8 cellular contexts compared by ENCODE assay signal in genomic region chr19:11528551-11529341, GRCh38. TPM values are rescaled to one million over a fixed set of nuclear protein-coding genes. Genes with fewer than 3 reads are reported as not detected.
DNase-seq lines count a peak whose midpoint lies in the region; ATAC-seq and TF ChIP-seq lines count a peak whose summit lies in the region.

ECSIT (minus strand) TSS chr19:11529134; CDS start chr19:11519170, 9,964 bp downstream.

- H3K27me3 Mint-ChIP-seq in T-helper 2 cell treated with Interferon-gamma antibody and Interleukin-4, amounts not matched to agents 5 μg/mL and 100 μg/mL, for 36 hours (ENCODE audit: low read depth) = no peaks in the 10 kb centered on the region

- H3K4me1 ChIP-seq in ascending aorta (peaks cover 6 to 12% of the 10 kb centered on the region in 2 donors), right cardiac atrium (ENCODE audit: control insufficient read depth, insufficient read depth, low read length) (peaks cover 3% of the 10 kb centered on the region), uterus (peaks cover 0 to 3% of the 10 kb centered on the region in 2 donors)

- H3K4me3 Mint-ChIP-seq in T-helper 2 cell treated with Interferon-gamma antibody and Interleukin-4, amounts not matched to agents 5 μg/mL and 100 μg/mL, for 36 hours = peak within 1 kb of the TSS; percentile 94

- no peaks in the 10 kb centered on the region for H3K36me3 ChIP-seq in ascending aorta
- no peaks in the 10 kb centered on the region for H3K36me3 ChIP-seq in uterus

- H3K27ac ChIP-seq in ascending aorta (peak within 1 kb of the TSS; percentile 92 to 94), right cardiac atrium (ENCODE audit: low read length) (peak within 1 kb of the TSS; percentile 99), uterus (peak within 1 kb of the TSS; percentile 81 to 91)

- ATAC-seq in GM18502 (IDR thresholded peaks at IDR 0.05; ENCODE audit: poor library complexity, unreplicated experiment) = peak; percentile 92
- ATAC-seq in HG02970 (IDR thresholded peaks at IDR 0.05; ENCODE audit: low FRiP score, unreplicated experiment) = peak; percentile 93
- peak; percentile 99 for ATAC-seq in right cardiac atrium

- intact Hi-C loops in ascending aorta (cut with DNase I) = loop anchor here (1.0 kb wide), 2 partner anchors 23 to 31 kb away; partner anchors contain the start of genes ELOF1 and ZNF653
- intact Hi-C loops in right cardiac atrium (cut with DNase I) = no loop called here
- intact Hi-C loops in uterus (cut with DNase I; ENCODE audit: low total_unique reads) = no loop called here

- WGBS in right cardiac atrium = under 1% methylated on average over 47 of the region's 47 CpGs

- H3K27ac Mint-ChIP-seq in T-helper 2 cell treated with Interferon-gamma antibody and Interleukin-4, amounts not matched to agents 5 μg/mL and 100 μg/mL, for 36 hours = peak within 1 kb of the TSS; percentile 88

- TF ChIP-seq CTCF in ascending aorta (IDR thresholded peaks at IDR 0.05) (peak in 1 of 3 experiments; percentile 16), uterus (IDR thresholded peaks at IDR 0.05) (no peak)

- no peaks in the 10 kb centered on the region for H3K9me3 ChIP-seq in ascending aorta
- H3K9me3 ChIP-seq in right cardiac atrium (ENCODE audit: control insufficient read depth, low read length) = no peaks in the 10 kb centered on the region
- no peaks in the 10 kb centered on the region for H3K9me3 ChIP-seq in uterus

- peak within 1 kb of the TSS; percentile 57 to 73 for H3K4me3 ChIP-seq in ascending aorta
- peak within 1 kb of the TSS; percentile 96 for H3K4me3 ChIP-seq in right cardiac atrium (ENCODE audit: low read length)
- peak within 1 kb of the TSS; percentile 84 to 91 for H3K4me3 ChIP-seq in uterus

- DNase-seq in NCI-H1930 (lab: John Stamatoyannopoulos, UW) = peak; percentile 86 to 87
- DNase-seq in T-helper 2 cell treated with Interferon-gamma antibody and Interleukin-4, amounts not matched to agents 5 μg/mL and 100 μg/mL, for 36 hours (ENCODE audit: low spot score) = peak; percentile 93
- DNase-seq in ascending aorta (ENCODE audit: low spot score in 2 of 2) = peak; percentile 94 to 100
- DNase-seq in right cardiac atrium = peak; percentile 98 to 99 (median 99)
- peak; percentile 95 for DNase-seq in pulmonary artery endothelial cell (ENCODE audit: low read depth, low spot score)
- peak; percentile 99 for DNase-seq in uterus

- no peaks in the 10 kb centered on the region for H3K9me3 Mint-ChIP-seq in T-helper 2 cell treated with Interferon-gamma antibody and Interleukin-4, amounts not matched to agents 5 μg/mL and 100 μg/mL, for 36 hours

- peak; percentile 58 to 74 for TF ChIP-seq POLR2A in uterus (IDR thresholded peaks at IDR 0.05)

- no peaks in the 10 kb centered on the region for H3K36me3 Mint-ChIP-seq in T-helper 2 cell treated with Interferon-gamma antibody and Interleukin-4, amounts not matched to agents 5 μg/mL and 100 μg/mL, for 36 hours (ENCODE audit: low read depth)

- no peaks in the 10 kb centered on the region for H3K27me3 ChIP-seq in ascending aorta
- no peaks in the 10 kb centered on the region for H3K27me3 ChIP-seq in right cardiac atrium (ENCODE audit: control insufficient read depth, insufficient read depth)
- H3K27me3 ChIP-seq in uterus = no peaks in the 10 kb centered on the region

- peaks cover 4% of the 10 kb centered on the region for H3K4me1 Mint-ChIP-seq in T-helper 2 cell treated with Interferon-gamma antibody and Interleukin-4, amounts not matched to agents 5 μg/mL and 100 μg/mL, for 36 hours (ENCODE audit: low read depth)

RNA-seq across cellular contexts. Expression of gene ECSIT, which starts in this region (rescaled TPM):
- total RNA-seq in ascending aorta (27.5 TPM), right cardiac atrium (100 to 1,000 TPM in 2 of 4 donors, 10 to 100 TPM in 2; 88.1 to 126 (median 105) TPM), pulmonary artery endothelial cell (34.9 and 55.2 TPM in 2 replicates), uterus (100 to 1,000 TPM in 1 of 4 donors, 10 to 100 TPM in 3; 44.6 to 138 (median 58.2) TPM)
- polyA plus RNA-seq in right cardiac atrium = 133 TPM

Comparison
In these comparisons a context has a peak if more than half of its experiments do, and no peak if none do; other contexts are left out.
1. Peak in every context shown above with its lines: DNase-seq, ATAC-seq, H3K4me3 ChIP-seq and H3K27ac ChIP-seq.